ENCODE assay signal across 15 cellular contexts in the genomic region with DNA sequence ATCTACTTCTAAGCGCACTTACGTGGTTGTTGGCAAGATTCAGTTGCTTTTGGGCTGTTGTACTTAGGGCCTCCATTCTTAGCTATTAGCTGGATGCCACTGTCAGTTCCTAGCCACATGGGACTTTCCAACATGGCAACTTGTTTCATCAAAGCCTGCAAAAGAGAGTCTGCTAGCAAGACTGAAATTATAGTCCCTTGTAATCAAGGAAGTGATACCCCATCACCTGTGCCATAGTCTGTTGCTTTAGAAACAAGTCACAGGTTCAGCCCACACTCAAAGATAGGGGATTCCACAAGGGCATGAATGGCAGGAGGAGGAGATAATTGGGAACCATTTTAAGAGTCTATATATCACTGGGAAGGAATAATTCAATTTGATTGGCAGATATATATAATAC. TPM values are rescaled to one million over a fixed set of nuclear protein-coding genes. Genes with fewer than 3 reads are reported as not detected.
DNase-seq lines count a peak whose midpoint lies in the region; ATAC-seq, FAIRE-seq and TF ChIP-seq lines count a peak whose summit lies in the region.
"Had no signal": no experiment of that assay in that cellular context is flagged by ENCODE, and none has a peak within 500 bp of the region (broad histone marks: within the 10 kb centered on the region; RNA-seq: fewer than 3 reads in every experiment).

No MANE protein-coding gene starts in this region.

- H3K36me3 ChIP-seq in uterus = no peaks in the 10 kb centered on the region
- H3K36me3 ChIP-seq: breast epithelium had no signal

- H3K4me1 ChIP-seq in uterus = no peaks in the 10 kb centered on the region
- H3K4me1 ChIP-seq: breast epithelium had no signal

- no peaks in the 10 kb centered on the region for H3K9me3 ChIP-seq in uterus
- H3K9me3 ChIP-seq: breast epithelium, neutrophil had no signal

- H3K9me3 Mint-ChIP-seq in activated naive CD8-positive, alpha-beta T cell treated with anti-CD3 and anti-CD28 coated beads, Interleukin-2, amount 50 U/mL, for 24 hours = no peaks in the 10 kb centered on the region

- H3K4me3 Mint-ChIP-seq in activated naive CD8-positive, alpha-beta T cell treated with anti-CD3 and anti-CD28 coated beads, Interleukin-2, amount 50 U/mL, for 24 hours = no peak overlapping the region
- H3K4me3 Mint-ChIP-seq: activated CD8-positive, alpha-beta memory T cell treated with anti-CD3 and anti-CD28 coated beads, Interleukin-2, amount 10 ng/mL, durations not matched to agents 7 days and 5 days had no signal

- peaks cover 2% of the 10 kb centered on the region for H3K4me1 Mint-ChIP-seq in activated naive CD8-positive, alpha-beta T cell treated with anti-CD3 and anti-CD28 coated beads, Interleukin-2, amount 50 U/mL, for 24 hours
- H3K4me1 Mint-ChIP-seq: activated CD8-positive, alpha-beta memory T cell treated with anti-CD3 and anti-CD28 coated beads, Interleukin-2, amount 10 ng/mL, durations not matched to agents 7 days and 5 days had no signal

- H3K36me3 Mint-ChIP-seq in activated naive CD8-positive, alpha-beta T cell treated with anti-CD3 and anti-CD28 coated beads, Interleukin-2, amount 50 U/mL, for 24 hours (ENCODE audit: low read depth) = peaks cover 22% of the 10 kb centered on the region

- no peak for TF ChIP-seq POLR2A in uterus (IDR thresholded peaks at IDR 0.05)

- no peaks in the 10 kb centered on the region for H3K27me3 Mint-ChIP-seq in activated naive CD8-positive, alpha-beta T cell treated with anti-CD3 and anti-CD28 coated beads, Interleukin-2, amount 50 U/mL, for 24 hours
- H3K27me3 Mint-ChIP-seq: activated CD8-positive, alpha-beta memory T cell treated with anti-CD3 and anti-CD28 coated beads, Interleukin-2, amount 10 ng/mL, durations not matched to agents 7 days and 5 days had no signal

- TF ChIP-seq CTCF in uterus (IDR thresholded peaks at IDR 0.05) = no peak

- intact Hi-C loops in uterus (cut with DNase I; ENCODE audit: low total_unique reads) = no loop called here

- no peak overlapping the region for H3K27ac Mint-ChIP-seq in activated naive CD8-positive, alpha-beta T cell treated with anti-CD3 and anti-CD28 coated beads, Interleukin-2, amount 50 U/mL, for 24 hours
- H3K27ac Mint-ChIP-seq: activated CD8-positive, alpha-beta memory T cell treated with anti-CD3 and anti-CD28 coated beads, Interleukin-2, amount 10 ng/mL, durations not matched to agents 7 days and 5 days had no signal

- H3K4me3 ChIP-seq in uterus = no peak overlapping the region
- H3K4me3 ChIP-seq: breast epithelium had no signal

- DNase-seq in activated naive CD8-positive, alpha-beta T cell treated with anti-CD3 and anti-CD28 coated beads, Interleukin-2, amount 50 U/mL, for 24 hours = no peak
- DNase-seq in frontal cortex (ENCODE audit: low spot score in 2 of 2) (no peak), NCI-H2107 treated with DMSO at 0.1 percent for 48 hours (lab: John Stamatoyannopoulos, UW; ENCODE audit: unreplicated experiment) (no peak), uterus (no peak)
- DNase-seq: activated CD8-positive, alpha-beta memory T cell treated with anti-CD3 and anti-CD28 coated beads, Interleukin-2, amount 10 ng/mL, durations not matched to agents 7 days and 5 days; H7; left colon; MV-4-11; NCI-H774; substantia nigra had no signal

- no peaks in the 10 kb centered on the region for H3K27me3 ChIP-seq in uterus
- H3K27me3 ChIP-seq: breast epithelium, neutrophil had no signal

- no peak overlapping the region for H3K27ac ChIP-seq in uterus
- H3K27ac ChIP-seq: breast epithelium, neutrophil had no signal

- FAIRE-seq in frontal cortex (lab: Jason Lieb, UNC) = no peak

- ATAC-seq in GM18909 (IDR thresholded peaks at IDR 0.05; ENCODE audit: poor library complexity, unreplicated experiment) (peak; percentile 93), GM21526 (IDR thresholded peaks at IDR 0.05; ENCODE audit: low FRiP score, unreplicated experiment) (peak; percentile 92), HG03095 (IDR thresholded peaks at IDR 0.05; ENCODE audit: unreplicated experiment) (peak; percentile 87)
- peak; percentile 52 for ATAC-seq in activated naive CD8-positive, alpha-beta T cell treated with anti-CD3 and anti-CD28 coated beads, Interleukin-2, amount 50 U/mL, for 24 hours
- ATAC-seq: activated CD8-positive, alpha-beta memory T cell treated with anti-CD3 and anti-CD28 coated beads, Interleukin-2, amount 10 ng/mL, durations not matched to agents 7 days and 5 days; left colon had no signal

RNA-seq across cellular contexts. Expression of gene SLC17A8, which starts 27.1 kb away (rescaled TPM):
- 11.0 TPM for total RNA-seq in frontal cortex
- total RNA-seq in uterus = 1 to 10 TPM in 1 of 4 donors, not detected in 3; 1.1 TPM
- total RNA-seq: activated CD8-positive, alpha-beta memory T cell treated with anti-CD3 and anti-CD28 coated beads, Interleukin-2, amount 10 ng/mL, durations not matched to agents 7 days and 5 days; breast epithelium; H7 had no signal
